10 cellular contexts compared by ENCODE assay signal in genomic region chr5:53262348-53262970, GRCh38.
DNase-seq lines count a peak whose midpoint lies in the region; ATAC-seq and TF ChIP-seq lines count a peak whose summit lies in the region.
"Had no signal": no experiment of that assay in that cellular context is flagged by ENCODE, and none has a peak within 500 bp of the region (broad histone marks: within the 10 kb centered on the region; RNA-seq: fewer than 3 reads in every experiment).

No MANE protein-coding gene starts in this region.

- no peak overlapping the region for H3K4me3 ChIP-seq in cardiac fibroblast (replicated peaks in 1 of 2; ENCODE audit: low read depth in 2 of 2, low read length in 2 of 2)
- H3K4me3 ChIP-seq in CD8-positive, alpha-beta T cell (ENCODE audit: low read depth, low read length): no peak overlapping the region

- H3K9me3 ChIP-seq in CD8-positive, alpha-beta T cell (ENCODE audit: low read length): no peaks in the 10 kb centered on the region

- H3K27me3 Mint-ChIP-seq in CD8-positive, alpha-beta T cell (ENCODE audit: low read depth): peaks cover 6% of the 10 kb centered on the region

- intact Hi-C loops in CD8-positive, alpha-beta T cell (cut with DNase I, micrococcal nuclease): no loop called here

- TF ChIP-seq CTCF in cardiac fibroblast (IDR thresholded peaks at IDR 0.05; ENCODE audit: low read depth, low read length): peak; percentile 74
- no peak for TF ChIP-seq CTCF in CD8-positive, alpha-beta T cell (IDR thresholded peaks at IDR 0.05)

- no peak for ATAC-seq in GM19463 (IDR thresholded peaks at IDR 0.05; ENCODE audit: unreplicated experiment)
- ATAC-seq in CD8-positive, alpha-beta T cell: no peak

- no peak overlapping the region for H3K27ac Mint-ChIP-seq in CD8-positive, alpha-beta T cell
- H3K27ac Mint-ChIP-seq: naive B cell had no signal

- H3K4me3 Mint-ChIP-seq in CD8-positive, alpha-beta T cell: no peak overlapping the region
- H3K4me3 Mint-ChIP-seq: naive B cell had no signal

- no peaks in the 10 kb centered on the region for H3K4me1 Mint-ChIP-seq in CD8-positive, alpha-beta T cell (ENCODE audit: low read depth)
- H3K4me1 Mint-ChIP-seq: naive B cell had no signal

- CTCF ChIA-PET in CD8-positive, alpha-beta T cell (lab: Charles Lee): no interaction called here

- no peaks in the 10 kb centered on the region for H3K4me1 ChIP-seq in CD8-positive, alpha-beta T cell (ENCODE audit: insufficient read depth, low read length)

- H3K27me3 ChIP-seq in CD8-positive, alpha-beta T cell (ENCODE audit: insufficient read depth, low read length): no peaks in the 10 kb centered on the region

- POLR2A ChIA-PET in CD8-positive, alpha-beta T cell (lab: Charles Lee): no interaction called here

- H3K9me3 Mint-ChIP-seq in CD8-positive, alpha-beta T cell: no peaks in the 10 kb centered on the region

- no peaks in the 10 kb centered on the region for H3K36me3 ChIP-seq in CD8-positive, alpha-beta T cell (ENCODE audit: insufficient read depth, low read length)

- H3K27ac ChIP-seq in CD8-positive, alpha-beta T cell (ENCODE audit: low read depth, low read length): no peak overlapping the region

- DNase-seq in EL (peak; percentile 61), LHCN-M2 (ENCODE audit: low read depth) (peak; percentile 66), cardiac fibroblast (ENCODE audit: low read depth in 2 of 2) (peak; percentile 80 to 81), myocyte (ENCODE audit: low read depth) (peak; percentile 56), NCI-H345 treated with DMSO at 0.1 percent for 48 hours (lab: John Stamatoyannopoulos, UW; ENCODE audit: unreplicated experiment) (no peak), SIG-M5 (lab: John Stamatoyannopoulos, UW) (no peak)
- DNase-seq in CD8-positive, alpha-beta T cell: no peak
- DNase-seq: activated gamma-delta T cell treated with Interleukin-2 at 50 U/mL for 16 hours, naive B cell had no signal

- no peaks in the 10 kb centered on the region for H3K36me3 Mint-ChIP-seq in CD8-positive, alpha-beta T cell

Comparison
In these comparisons a context has a peak if more than half of its experiments do, and no peak if none do; other contexts are left out.
1. DNase-seq: peak in EL (single experiment), LHCN-M2 (single experiment), cardiac fibroblast (2 of 2) and myocyte (single experiment); none in NCI-H345 treated with DMSO at 0.1 percent for 48 hours (single experiment), SIG-M5 (single experiment) and CD8-positive, alpha-beta T cell (0 of 7).